In the genomic region with DNA sequence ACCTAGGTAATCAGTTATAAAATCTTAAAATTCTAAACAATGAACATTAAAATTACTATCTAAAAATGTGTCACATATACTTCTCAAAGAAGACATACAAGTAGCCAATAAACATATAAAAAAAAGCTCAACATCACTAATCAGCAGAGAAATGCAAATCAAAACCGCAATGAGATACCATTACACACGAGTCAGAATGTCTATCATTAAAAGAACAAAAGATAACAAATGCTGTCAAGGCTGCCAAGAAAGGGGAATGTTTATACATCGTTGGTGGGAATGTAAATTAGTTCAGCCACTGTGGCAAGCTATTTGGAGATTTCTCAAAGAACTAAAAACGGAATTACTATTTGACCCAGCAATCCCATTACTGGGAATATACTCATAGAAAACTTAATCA, we compare ENCODE assay signal across 25 cellular contexts.
DNase-seq lines count a peak whose midpoint lies in the region; ATAC-seq, FAIRE-seq and TF ChIP-seq lines count a peak whose summit lies in the region.
"Had no signal": no experiment of that assay in that cellular context is flagged by ENCODE, and none has a peak within 500 bp of the region (broad histone marks: within the 10 kb centered on the region; RNA-seq: fewer than 3 reads in every experiment).

No MANE protein-coding gene starts in this region.

- no peak overlapping the region for H3K27ac Mint-ChIP-seq in activated CD4-positive, alpha-beta memory T cell treated with anti-CD3 and anti-CD28 coated beads for 36 hours
- no peak overlapping the region for H3K27ac Mint-ChIP-seq in chondrocyte (ENCODE audit: unreplicated experiment)
- H3K27ac Mint-ChIP-seq: CD4-positive, alpha-beta T cell; GM23338 had no signal

- H3K27me3 Mint-ChIP-seq in activated CD4-positive, alpha-beta memory T cell treated with anti-CD3 and anti-CD28 coated beads for 36 hours = no peaks in the 10 kb centered on the region
- H3K27me3 Mint-ChIP-seq in chondrocyte (ENCODE audit: low read depth) = peaks cover 22% of the 10 kb centered on the region
- H3K27me3 Mint-ChIP-seq: CD4-positive, alpha-beta T cell had no signal

- H3K36me3 Mint-ChIP-seq in activated CD4-positive, alpha-beta memory T cell treated with anti-CD3 and anti-CD28 coated beads for 36 hours = no peaks in the 10 kb centered on the region
- no peaks in the 10 kb centered on the region for H3K36me3 Mint-ChIP-seq in chondrocyte (ENCODE audit: low read depth)

- H3K4me3 ChIP-seq in astrocyte of the cerebellum (ENCODE audit: low read depth, low read length) = no peak overlapping the region
- H3K4me3 ChIP-seq: BLaER1, GM12878, GM23338, Peyer's patch, SJSA1 had no signal

- ATAC-seq in Right ventricle myocardium inferior = no peak
- ATAC-seq: GM12878, GM23338 had no signal

- H3K9me3 Mint-ChIP-seq in activated CD4-positive, alpha-beta memory T cell treated with anti-CD3 and anti-CD28 coated beads for 36 hours = no peaks in the 10 kb centered on the region
- no peaks in the 10 kb centered on the region for H3K9me3 Mint-ChIP-seq in chondrocyte (ENCODE audit: low read depth)
- H3K9me3 Mint-ChIP-seq: GM23338 had no signal

- POLR2A ChIA-PET in activated CD4-positive, alpha-beta memory T cell treated with anti-CD3 and anti-CD28 coated beads for 36 hours (lab: Charles Lee) = no interaction called here

- no peak for TF ChIP-seq CTCF in astrocyte of the cerebellum (IDR thresholded peaks at IDR 0.05; ENCODE audit: low read depth, low read length, missing control alignments)
- TF ChIP-seq CTCF in chondrocyte (IDR thresholded peaks at IDR 0.05) = no peak

- no peaks in the 10 kb centered on the region for H3K4me1 Mint-ChIP-seq in activated CD4-positive, alpha-beta memory T cell treated with anti-CD3 and anti-CD28 coated beads for 36 hours (ENCODE audit: low read depth)
- no peaks in the 10 kb centered on the region for H3K4me1 Mint-ChIP-seq in chondrocyte (ENCODE audit: low read depth)

- in situ Hi-C loops in astrocyte of the cerebellum (cut with HindIII; ENCODE audit: low sequenced_read_pairs) = no loop called here

- DNase-seq in H4 (ENCODE audit: low spot score) = peak; percentile 33
- peak; percentile 44 for DNase-seq in NCI-H1048 (lab: John Stamatoyannopoulos, UW)
- peak; percentile 92 for DNase-seq in astrocyte of the cerebellum (ENCODE audit: low read depth)
- no peak for DNase-seq in RKO (ENCODE audit: low spot score)
- DNase-seq in Right ventricle myocardium inferior (ENCODE audit: missing footprints) = no peak
- DNase-seq in activated CD4-positive, alpha-beta memory T cell treated with anti-CD3 and anti-CD28 coated beads for 36 hours = no peak
- no peak for DNase-seq in chondrocyte (ENCODE audit: low spot score)
- DNase-seq: ACHN; CD4-positive, alpha-beta T cell; DMS53; Kasumi-1; MM.1S; NCI-H1092; NCI-H1436 treated with DMSO at 0.1 percent for 48 hours; NCI-H1930; NCI-H2227 treated with DMSO at 0.1 percent for 48 hours; NCI-H510A treated with DMSO at 0.1 percent for 48 hours; NCI-H82; Peyer's patch; T-helper 1 cell had no signal

- FAIRE-seq in islet of Langerhans (lab: Jason Lieb, UNC) = peak; percentile 9
- FAIRE-seq: GM12878 had no signal

- H3K4me3 Mint-ChIP-seq in activated CD4-positive, alpha-beta memory T cell treated with anti-CD3 and anti-CD28 coated beads for 36 hours = no peak overlapping the region
- H3K4me3 Mint-ChIP-seq in chondrocyte (ENCODE audit: unreplicated experiment) = no peak overlapping the region
- H3K4me3 Mint-ChIP-seq: CD4-positive, alpha-beta T cell; GM23338 had no signal

- CTCF ChIA-PET in activated CD4-positive, alpha-beta memory T cell treated with anti-CD3 and anti-CD28 coated beads for 36 hours (lab: Charles Lee) = no interaction called here

- intact Hi-C loops in Right ventricle myocardium inferior (cut with DNase I) = no loop called here
- intact Hi-C loops in activated CD4-positive, alpha-beta memory T cell treated with anti-CD3 and anti-CD28 coated beads for 36 hours (cut with micrococcal nuclease) = no loop called here

Comparison
In these comparisons a context has a peak if more than half of its experiments do, and no peak if none do; other contexts are left out.
1. DNase-seq: peak in H4 (single experiment), NCI-H1048 (single experiment) and astrocyte of the cerebellum (single experiment); none in RKO (single experiment), Right ventricle myocardium inferior (single experiment), activated CD4-positive, alpha-beta memory T cell treated with anti-CD3 and anti-CD28 coated beads for 36 hours (single experiment) and chondrocyte (single experiment).